In genomic region chr1:111658622-111659021, GRCh38 we compare ENCODE assay signal across 17 cellular contexts. TPM values are rescaled to one million over a fixed set of nuclear protein-coding genes. Genes with fewer than 3 reads are reported as not detected.
DNase-seq lines count a peak whose midpoint lies in the region; ATAC-seq, FAIRE-seq and TF ChIP-seq lines count a peak whose summit lies in the region.
"Had no signal": no experiment of that assay in that cellular context is flagged by ENCODE, and none has a peak within 500 bp of the region (broad histone marks: within the 10 kb centered on the region; RNA-seq: fewer than 3 reads in every experiment).

No MANE protein-coding gene starts in this region.

- H3K27ac ChIP-seq in tibial artery = peak overlapping the region; percentile 3 to 26
- H3K27ac ChIP-seq: C4-2B, GM23248, SK-N-MC had no signal

- intact Hi-C loops in tibial artery (cut with DNase I; ENCODE audit: low total_unique reads) = no loop called here

- peak overlapping the region; percentile 52 for H3K4me3 Mint-ChIP-seq in activated naive CD4-positive, alpha-beta T cell treated with anti-CD3 and anti-CD28 coated beads, Interleukin-2, amount 50 U/mL, for 24 hours
- no peak overlapping the region for H3K4me3 Mint-ChIP-seq in activated naive CD8-positive, alpha-beta T cell treated with anti-CD3 and anti-CD28 coated beads, Interleukin-2, amount 10 ng/mL, durations not matched to agents 7 days and 5 days

- no peaks in the 10 kb centered on the region for H3K27me3 ChIP-seq in tibial artery

- no peak for DNase-seq in activated naive CD4-positive, alpha-beta T cell (lab: John Stamatoyannopoulos, UW)
- no peak for DNase-seq in GM12892 (ENCODE audit: insufficient read length)
- no peak for DNase-seq in activated naive CD8-positive, alpha-beta T cell treated with anti-CD3 and anti-CD28 coated beads, Interleukin-2, amount 10 ng/mL, durations not matched to agents 7 days and 5 days
- DNase-seq in tibial artery = no peak
- DNase-seq in omental fat pad (ENCODE audit: low spot score) = no peak
- no peak for DNase-seq in ACHN
- DNase-seq: AML-193, Caco-2, GDM1, GM23248, NCI-H1105, NCI-H1694 treated with DMSO at 0.1 percent for 48 hours, SHP77 had no signal

- H3K4me3 ChIP-seq in tibial artery = no peak overlapping the region
- H3K4me3 ChIP-seq: GM23248, SK-N-MC had no signal

- peaks cover 5% of the 10 kb centered on the region for H3K36me3 Mint-ChIP-seq in activated naive CD4-positive, alpha-beta T cell treated with anti-CD3 and anti-CD28 coated beads, Interleukin-2, amount 50 U/mL, for 24 hours
- H3K36me3 Mint-ChIP-seq in activated naive CD8-positive, alpha-beta T cell treated with anti-CD3 and anti-CD28 coated beads, Interleukin-2, amount 10 ng/mL, durations not matched to agents 7 days and 5 days = peaks cover 9% of the 10 kb centered on the region

- TF ChIP-seq POLR2A in GM12892 (IDR thresholded peaks at IDR 0.05; ENCODE audit: low read depth, low read length) = no peak

- peak overlapping the region; percentile 36 for H3K27ac Mint-ChIP-seq in activated naive CD4-positive, alpha-beta T cell treated with anti-CD3 and anti-CD28 coated beads, Interleukin-2, amount 50 U/mL, for 24 hours
- H3K27ac Mint-ChIP-seq in activated naive CD8-positive, alpha-beta T cell treated with anti-CD3 and anti-CD28 coated beads, Interleukin-2, amount 10 ng/mL, durations not matched to agents 7 days and 5 days = peak overlapping the region; percentile 21

- H3K9me3 ChIP-seq in tibial artery = no peaks in the 10 kb centered on the region
- H3K9me3 ChIP-seq: Caco-2 had no signal

- no peaks in the 10 kb centered on the region for H3K27me3 Mint-ChIP-seq in activated naive CD4-positive, alpha-beta T cell treated with anti-CD3 and anti-CD28 coated beads, Interleukin-2, amount 50 U/mL, for 24 hours
- H3K27me3 Mint-ChIP-seq in activated naive CD8-positive, alpha-beta T cell treated with anti-CD3 and anti-CD28 coated beads, Interleukin-2, amount 10 ng/mL, durations not matched to agents 7 days and 5 days = no peaks in the 10 kb centered on the region

- in situ Hi-C loops in ACHN (cut with HindIII; ENCODE audit: low pct_ligation_motif_present, low pct_unique_long_range_greater_than_20kb, low sequenced_read_pairs) = no loop called here

- H3K9me3 Mint-ChIP-seq in activated naive CD4-positive, alpha-beta T cell treated with anti-CD3 and anti-CD28 coated beads, Interleukin-2, amount 50 U/mL, for 24 hours = no peaks in the 10 kb centered on the region
- H3K9me3 Mint-ChIP-seq in activated naive CD8-positive, alpha-beta T cell treated with anti-CD3 and anti-CD28 coated beads, Interleukin-2, amount 10 ng/mL, durations not matched to agents 7 days and 5 days = no peaks in the 10 kb centered on the region

- no peaks in the 10 kb centered on the region for H3K36me3 ChIP-seq in tibial artery

- ATAC-seq in activated naive CD8-positive, alpha-beta T cell treated with anti-CD3 and anti-CD28 coated beads, Interleukin-2, amount 10 ng/mL, durations not matched to agents 7 days and 5 days (ENCODE audit: low read depth) = no peak
- no peak for ATAC-seq in omental fat pad (ENCODE audit: low FRiP score)
- ATAC-seq: HCT116 had no signal

- POLR2A ChIA-PET in activated naive CD8-positive, alpha-beta T cell treated with anti-CD3 and anti-CD28 coated beads, Interleukin-2, amount 10 ng/mL, durations not matched to agents 7 days and 5 days (lab: Charles Lee) = interaction anchor here (1.4 kb wide), 1 partner anchor 151 kb away, joined by 4 read pairs; no protein-coding TSS in a partner anchor

- H3K4me1 ChIP-seq in tibial artery = peaks cover 0 to 78% (median 28%) of the 10 kb centered on the region in 4 donors

- FAIRE-seq in GM12892 (lab: Jason Lieb, UNC) = peak; percentile 42

- no peak for TF ChIP-seq CTCF in tibial artery (IDR thresholded peaks at IDR 0.05)
- no peak for TF ChIP-seq CTCF in omental fat pad (IDR thresholded peaks at IDR 0.05)

- H3K4me1 Mint-ChIP-seq in activated naive CD4-positive, alpha-beta T cell treated with anti-CD3 and anti-CD28 coated beads, Interleukin-2, amount 50 U/mL, for 24 hours = peaks cover 57% of the 10 kb centered on the region
- peaks cover 34% of the 10 kb centered on the region for H3K4me1 Mint-ChIP-seq in activated naive CD8-positive, alpha-beta T cell treated with anti-CD3 and anti-CD28 coated beads, Interleukin-2, amount 10 ng/mL, durations not matched to agents 7 days and 5 days

RNA-seq across cellular contexts. Expression of gene RAP1A, which starts 39.0 kb away (rescaled TPM):
- polyA plus RNA-seq in GM12892 (2012; ENCODE audit: missing spikeins) = 255 TPM
- total RNA-seq in activated naive CD8-positive, alpha-beta T cell treated with anti-CD3 and anti-CD28 coated beads, Interleukin-2, amount 10 ng/mL, durations not matched to agents 7 days and 5 days = 100 to 1,000 TPM; 134 to 139 TPM
- 10 to 100 TPM; 49.3 to 82.6 (median 70.8) TPM for total RNA-seq in omental fat pad
